ENCODE assay signal across 11 cellular contexts in the genomic region with DNA sequence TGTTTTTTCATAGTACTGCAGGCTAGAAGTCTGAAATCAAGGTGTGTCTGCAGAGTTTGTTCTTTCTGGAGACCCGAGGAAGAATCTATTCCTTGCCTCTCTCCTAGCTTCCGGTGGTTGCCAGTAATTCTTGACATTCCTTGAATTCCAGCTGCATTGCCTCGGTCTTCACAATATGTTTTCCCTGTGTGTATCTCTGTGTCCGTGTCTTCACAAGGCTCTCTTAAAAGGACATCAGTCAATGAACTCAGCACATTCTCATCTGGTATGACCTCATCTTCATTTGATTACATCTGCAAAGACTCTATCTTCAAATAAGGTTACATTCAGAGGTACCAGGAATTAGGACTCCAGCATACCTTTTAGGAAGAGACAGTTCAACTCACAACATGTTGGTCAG.
A peak's percentile ranks its signal among the peaks of the same experiment; 100 is the strongest.
DNase-seq lines count a peak whose midpoint lies in the region; ATAC-seq and TF ChIP-seq lines count a peak whose summit lies in the region.
"Had no signal": no experiment of that assay in that cellular context is flagged by ENCODE, and none has a peak within 500 bp of the region (broad histone marks: within the 10 kb centered on the region; RNA-seq: fewer than 3 reads in every experiment).

No MANE protein-coding gene starts in this region.

- POLR2A ChIA-PET in GM10248 (lab: Yijun Ruan, JAX), result no interaction called here

- H3K27me3 Mint-ChIP-seq in HFFc6 (ENCODE audit: insufficient read depth), result 0 out of 2 replicates have a peak, but pooled peaks cover 2% of the 10 kb centered on the region
- H3K27me3 Mint-ChIP-seq in effector memory CD8-positive, alpha-beta T cell, result no peaks in the 10 kb centered on the region

- no peaks in the 10 kb centered on the region for H3K9me3 ChIP-seq in skeletal muscle satellite cell (replicated peaks; ENCODE audit: low read length)
- H3K9me3 ChIP-seq: right atrium auricular region had no signal

- peaks cover 17% of the 10 kb centered on the region for H3K4me1 ChIP-seq in skeletal muscle satellite cell (ENCODE audit: control insufficient read depth, insufficient read depth, low read length)
- H3K4me1 ChIP-seq: right atrium auricular region had no signal

- peak overlapping the region; percentile 35 for H3K4me3 Mint-ChIP-seq in HFFc6
- H3K4me3 Mint-ChIP-seq in effector memory CD8-positive, alpha-beta T cell, result no peak overlapping the region
- H3K4me3 Mint-ChIP-seq: activated T-cell treated with anti-CD3 and anti-CD28 coated beads, Interleukin-2, amount 50 U/mL, for 24 hours had no signal

- H3K36me3 Mint-ChIP-seq in HFFc6 (ENCODE audit: low read depth), result no peaks in the 10 kb centered on the region
- no peaks in the 10 kb centered on the region for H3K36me3 Mint-ChIP-seq in effector memory CD8-positive, alpha-beta T cell (ENCODE audit: insufficient read depth)

- DNase-seq in HFFc6 (peak; percentile 19), SK-N-DZ (ENCODE audit: low spot score) (peak; percentile 17), foreskin melanocyte (peak; percentile 63), H7 (no peak), GM10248 (ENCODE audit: extremely low spot score) (no peak), GF-D8 (lab: John Stamatoyannopoulos, UW) (no peak)
- no peak for DNase-seq in effector memory CD8-positive, alpha-beta T cell
- DNase-seq: activated T-cell treated with anti-CD3 and anti-CD28 coated beads, Interleukin-2, amount 50 U/mL, for 24 hours; stimulated activated naive CD4-positive, alpha-beta T cell treated with Interleukin-2 at 50 U/mL for 16 hours had no signal

- no peaks in the 10 kb centered on the region for H3K36me3 ChIP-seq in skeletal muscle satellite cell (ENCODE audit: insufficient read depth, low read length)
- no peaks in the 10 kb centered on the region for H3K36me3 ChIP-seq in H7 (replicated peaks; ENCODE audit: control insufficient read depth, insufficient read depth, low read length)
- H3K36me3 ChIP-seq: right atrium auricular region had no signal

- H3K9me3 Mint-ChIP-seq in HFFc6, result no peaks in the 10 kb centered on the region; the same call in 1 of the 2 replicates
- H3K9me3 Mint-ChIP-seq in effector memory CD8-positive, alpha-beta T cell, result no peaks in the 10 kb centered on the region
- H3K9me3 Mint-ChIP-seq: activated T-cell treated with anti-CD3 and anti-CD28 coated beads, Interleukin-2, amount 50 U/mL, for 24 hours had no signal

- CTCF ChIA-PET in GM10248 (lab: Yijun Ruan, JAX), result interaction anchor here (1.0 to 1.3 kb wide), 3 partner anchors 10 to 12 kb away, joined by 3 read pairs; no protein-coding TSS in a partner anchor

- H3K27me3 ChIP-seq in skeletal muscle satellite cell (ENCODE audit: control insufficient read depth, insufficient read depth, low read length), result no peaks in the 10 kb centered on the region
- H3K27me3 ChIP-seq in H7 (ENCODE audit: control insufficient read depth, insufficient read depth, low read length), result no peaks in the 10 kb centered on the region
- H3K27me3 ChIP-seq: right atrium auricular region had no signal

- no peak overlapping the region for H3K4me3 ChIP-seq in skeletal muscle satellite cell (ENCODE audit: low read length)
- H3K4me3 ChIP-seq in H7 (ENCODE audit: insufficient read depth, low read depth, low read length), result no peak overlapping the region
- H3K4me3 ChIP-seq: right atrium auricular region had no signal

- H3K9ac ChIP-seq in skeletal muscle satellite cell (ENCODE audit: low read depth, low read length), result no peak overlapping the region

- no peak for ATAC-seq in effector memory CD8-positive, alpha-beta T cell (replicated peaks)

- peak overlapping the region; percentile 12; the same call in 1 of the 2 replicates for H3K27ac Mint-ChIP-seq in HFFc6
- no peak overlapping the region for H3K27ac Mint-ChIP-seq in effector memory CD8-positive, alpha-beta T cell
- H3K27ac Mint-ChIP-seq: activated T-cell treated with anti-CD3 and anti-CD28 coated beads, Interleukin-2, amount 50 U/mL, for 24 hours had no signal

- peaks cover 21% of the 10 kb centered on the region for H3K4me1 Mint-ChIP-seq in HFFc6 (ENCODE audit: low read depth)
- H3K4me1 Mint-ChIP-seq in effector memory CD8-positive, alpha-beta T cell (ENCODE audit: low read depth in 2 of 2), result no peaks in the 10 kb centered on the region

- TF ChIP-seq CTCF in HFFc6 (IDR thresholded peaks at IDR 0.05) (no peak), GM10248 (IDR thresholded peaks at IDR 0.05; ENCODE audit: control extremely low read depth, extremely low read depth, low read depth, missing control alignments) (no peak)

- H3K4me2 ChIP-seq in skeletal muscle satellite cell (ENCODE audit: low read length), result peak overlapping the region; percentile 2

Comparison
In these comparisons a context has a peak if more than half of its experiments do, and no peak if none do; other contexts are left out.
1. DNase-seq: peak in HFFc6 (single experiment), SK-N-DZ (single experiment) and foreskin melanocyte (single experiment); none in H7 (single experiment), GM10248 (single experiment), effector memory CD8-positive, alpha-beta T cell (0 of 3) and GF-D8 (single experiment).